Comparison of ENCODE assay signal across 11 cellular contexts in genomic region chr17:40536731-40537171, GRCh38. TPM values are rescaled to one million over a fixed set of nuclear protein-coding genes. Genes with fewer than 3 reads are reported as not detected.
DNase-seq lines count a peak whose midpoint lies in the region; ATAC-seq, FAIRE-seq and TF ChIP-seq lines count a peak whose summit lies in the region.
"Had no signal": no experiment of that assay in that cellular context is flagged by ENCODE, and none has a peak within 500 bp of the region (broad histone marks: within the 10 kb centered on the region; RNA-seq: fewer than 3 reads in every experiment).

No MANE protein-coding gene starts in this region.

- TF ChIP-seq CTCF in activated B cell treated with CpG ODN at 0.5 μM for 24 hours (IDR thresholded peaks at IDR 0.05) = no peak
- TF ChIP-seq CTCF in fibroblast of villous mesenchyme (IDR thresholded peaks at IDR 0.05; ENCODE audit: insufficient read depth, low read depth, low read length) = no peak
- TF ChIP-seq CTCF in glutamatergic neuron (IDR thresholded peaks at IDR 0.05; ENCODE audit: partially characterized antibody, unreplicated experiment) = no peak

- DNase-seq in Daoy (ENCODE audit: low read depth) = peak; percentile 71
- peak; percentile 15 for DNase-seq in activated B cell treated with CpG ODN at 0.5 μM for 24 hours
- peak; percentile 57 for DNase-seq in fibroblast of villous mesenchyme (ENCODE audit: low read depth)
- no peak for DNase-seq in urothelium cell line (ENCODE audit: low spot score)
- DNase-seq in 8988T = no peak
- DNase-seq in glutamatergic neuron = no peak
- DNase-seq: NCI-H2081 treated with DMSO at 0.1 percent for 48 hours, WERI-Rb-1 had no signal

- H3K9me3 Mint-ChIP-seq in activated B cell treated with CpG ODN at 0.5 μM for 24 hours (no peaks in the 10 kb centered on the region), glutamatergic neuron (ENCODE audit: unreplicated experiment) (peaks cover 8% of the 10 kb centered on the region)

- H3K4me3 ChIP-seq in fibroblast of villous mesenchyme (ENCODE audit: low read depth, low read length) = no peak overlapping the region
- no peak overlapping the region for H3K4me3 ChIP-seq in skeletal muscle satellite cell (ENCODE audit: low read length)

- ATAC-seq in activated B cell treated with CpG ODN at 0.5 μM for 24 hours (ENCODE audit: low read depth) (no peak), HG03108 (IDR thresholded peaks at IDR 0.05; ENCODE audit: unreplicated experiment) (no peak)

- CTCF ChIA-PET in activated B cell treated with CpG ODN at 0.5 μM for 24 hours (lab: Charles Lee) = interaction anchor here (3.2 to 6.5 kb wide), 4 partner anchors 12 to 79 kb away, joined by 13 to 112 read pairs (median 45); no protein-coding TSS in a partner anchor

- H3K27me3 Mint-ChIP-seq in activated B cell treated with CpG ODN at 0.5 μM for 24 hours (no peaks in the 10 kb centered on the region), glutamatergic neuron (ENCODE audit: unreplicated experiment) (peaks cover 8% of the 10 kb centered on the region)

- FAIRE-seq in urothelium cell line (lab: Jason Lieb, UNC) = no peak
- FAIRE-seq: GM12892 had no signal

- H3K4me2 ChIP-seq in skeletal muscle satellite cell (ENCODE audit: low read length) = no peak overlapping the region

- H3K4me1 Mint-ChIP-seq in activated B cell treated with CpG ODN at 0.5 μM for 24 hours = peaks cover 91% of the 10 kb centered on the region
- no peaks in the 10 kb centered on the region for H3K4me1 Mint-ChIP-seq in glutamatergic neuron (ENCODE audit: low read depth, unreplicated experiment)

- POLR2A ChIA-PET in activated B cell treated with CpG ODN at 0.5 μM for 24 hours (lab: Charles Lee) = interaction anchor here (0.5 to 40.7 kb wide), 5 partner anchors 24 to 337 kb away, joined by 3 to 1450 read pairs (median 7); partner anchors contain the start of genes CCR7, IGFBP4 and SMARCE1

- H3K27me3 ChIP-seq in skeletal muscle satellite cell (ENCODE audit: control insufficient read depth, insufficient read depth, low read length) = no peaks in the 10 kb centered on the region

- no peaks in the 10 kb centered on the region for H3K9me3 ChIP-seq in skeletal muscle satellite cell (replicated peaks; ENCODE audit: low read length)

- peak overlapping the region; percentile 53 for H3K27ac Mint-ChIP-seq in activated B cell treated with CpG ODN at 0.5 μM for 24 hours
- H3K27ac Mint-ChIP-seq in glutamatergic neuron (ENCODE audit: unreplicated experiment) = no peak overlapping the region

- intact Hi-C loops in activated B cell treated with CpG ODN at 0.5 μM for 24 hours (cut with micrococcal nuclease) = no loop called here

- no peak overlapping the region for H3K4me3 Mint-ChIP-seq in activated B cell treated with CpG ODN at 0.5 μM for 24 hours
- H3K4me3 Mint-ChIP-seq in glutamatergic neuron (ENCODE audit: unreplicated experiment) = no peak overlapping the region

- peak overlapping the region; percentile 18 for H3K9ac ChIP-seq in skeletal muscle satellite cell (ENCODE audit: low read depth, low read length)

- peaks cover 48% of the 10 kb centered on the region for H3K4me1 ChIP-seq in skeletal muscle satellite cell (ENCODE audit: control insufficient read depth, insufficient read depth, low read length)

- H3K36me3 Mint-ChIP-seq in activated B cell treated with CpG ODN at 0.5 μM for 24 hours (ENCODE audit: low read depth) (no peaks in the 10 kb centered on the region), glutamatergic neuron (ENCODE audit: unreplicated experiment) (no peaks in the 10 kb centered on the region)

- H3K36me3 ChIP-seq in skeletal muscle satellite cell (ENCODE audit: insufficient read depth, low read length) = no peaks in the 10 kb centered on the region
- H3K36me3 ChIP-seq: WERI-Rb-1 had no signal

RNA-seq across cellular contexts. Expression of gene CCR7, which starts 28.5 kb away (rescaled TPM):
- not detected in 2 replicates for total RNA-seq in Daoy (2014; rRNA removed; shearing (Covaris generic))
- total RNA-seq in activated B cell treated with CpG ODN at 0.5 μM for 24 hours (572 and 573 TPM in 2 replicates), fibroblast of villous mesenchyme (not detected in 2 replicates), glutamatergic neuron (ENCODE audit: unreplicated experiment) (not detected)
- total RNA-seq in skeletal muscle satellite cell (2012; rRNA removed) = 0.25 and 0.66 TPM in 2 replicates

RNA-seq across cellular contexts. Expression of gene TNS4, which starts 35.3 kb away (rescaled TPM):
- 0.24 and 0.40 TPM in 2 replicates for total RNA-seq in Daoy (2014; rRNA removed; shearing (Covaris generic))
- total RNA-seq in activated B cell treated with CpG ODN at 0.5 μM for 24 hours (0.18 TPM in 1 of 2 replicates, not detected in the other), fibroblast of villous mesenchyme (not detected in 2 replicates), glutamatergic neuron (ENCODE audit: unreplicated experiment) (not detected)
- total RNA-seq in skeletal muscle satellite cell (2012; rRNA removed) = under 0.01 and 0.22 TPM in 2 replicates

Comparison
In these comparisons a context has a peak if more than half of its experiments do, and no peak if none do; other contexts are left out.
1. DNase-seq: peak in Daoy (single experiment), activated B cell treated with CpG ODN at 0.5 μM for 24 hours (single experiment) and fibroblast of villous mesenchyme (single experiment); none in urothelium cell line (single experiment), 8988T (single experiment) and glutamatergic neuron (single experiment).
2. RNA of gene CCR7, which starts 28.5 kb away (total RNA-seq): 572 to 573 TPM in activated B cell treated with CpG ODN at 0.5 μM for 24 hours; not detected in Daoy, not detected in fibroblast of villous mesenchyme and not detected in glutamatergic neuron (single experiment); every median in the first group is over 100 times any median in the second.